In genomic region chr2:30711646-30712085, GRCh38 we compare ENCODE assay signal across 8 cellular contexts.
DNase-seq lines count a peak whose midpoint lies in the region; ATAC-seq and TF ChIP-seq lines count a peak whose summit lies in the region.

No MANE protein-coding gene starts in this region.

- DNase-seq in COR-L47 (lab: John Stamatoyannopoulos, UW) (peak; percentile 73), GM20000 (ENCODE audit: low spot score) (peak; percentile 81), NCI-H748 treated with DMSO at 0.1 percent for 48 hours (lab: John Stamatoyannopoulos, UW) (peak; percentile 57), memory B cell (ENCODE audit: low spot score in 2 of 2) (peak; percentile 78 to 89)
- peak; percentile 85 to 86 for DNase-seq in activated CD4-positive, alpha-beta T cell treated with anti-CD3 and anti-CD28 coated beads, Interleukin-2, amount 50 U/mL, for 4 hours
- peak; percentile 82 for DNase-seq in effector CD4-positive, alpha-beta T cell
- DNase-seq in stimulated activated CD8-positive, alpha-beta memory T cell treated with anti-CD3 and anti-CD28 coated beads, Interleukin-15, amount 100 ng/mL, for 48 hours (ENCODE audit: low read depth in 2 of 2) = peak; percentile 66 to 67

- H3K4me3 Mint-ChIP-seq in memory B cell = no peak overlapping the region

- ATAC-seq in HG03575 (IDR thresholded peaks at IDR 0.05; ENCODE audit: extremely low read depth, insufficient number of reproducible peaks, low FRiP score, unreplicated experiment) (peak; percentile 46), memory B cell (ENCODE audit: low read depth) (peak; percentile 75)

- peaks cover 4% of the 10 kb centered on the region for H3K4me1 Mint-ChIP-seq in memory B cell

- no peaks in the 10 kb centered on the region for H3K36me3 Mint-ChIP-seq in memory B cell

- peak; percentile 100 for TF ChIP-seq CTCF in GM20000 (IDR thresholded peaks at IDR 0.05; ENCODE audit: extremely low read depth, missing control alignments)

- no peak overlapping the region for H3K27ac Mint-ChIP-seq in memory B cell

- no peaks in the 10 kb centered on the region for H3K27me3 Mint-ChIP-seq in memory B cell

- no peaks in the 10 kb centered on the region for H3K9me3 Mint-ChIP-seq in memory B cell

Comparison
In these comparisons a context has a peak if more than half of its experiments do, and no peak if none do; other contexts are left out.
1. Peak in every context shown above with its lines: DNase-seq and ATAC-seq.